In genomic region chrX:49273181-49273727, GRCh38 we compare ENCODE assay signal across 16 cellular contexts. TPM values are rescaled to one million over a fixed set of nuclear protein-coding genes. Genes with fewer than 3 reads are reported as not detected.
A peak's percentile ranks its signal among the peaks of the same experiment; 100 is the strongest.
DNase-seq lines count a peak whose midpoint lies in the region; ATAC-seq and TF ChIP-seq lines count a peak whose summit lies in the region.
"Had no signal": no experiment of that assay in that cellular context is flagged by ENCODE, and none has a peak within 500 bp of the region (broad histone marks: within the 10 kb centered on the region; RNA-seq: fewer than 3 reads in every experiment).

No MANE protein-coding gene starts in this region.

- no peaks in the 10 kb centered on the region for H3K36me3 ChIP-seq in esophagus muscularis mucosa
- H3K36me3 ChIP-seq: colonic mucosa had no signal

- WGBS in esophagus muscularis mucosa: 79% methylated on average over 8 of the region's 8 CpGs

- peaks cover 8 to 51% (median 48%) of the 10 kb centered on the region in 4 donors for H3K4me1 ChIP-seq in esophagus muscularis mucosa

- TF ChIP-seq POLR2A in esophagus muscularis mucosa (IDR thresholded peaks at IDR 0.05; ENCODE audit: low read depth): no peak

- H3K9me3 ChIP-seq in esophagus muscularis mucosa: no peaks in the 10 kb centered on the region
- H3K9me3 ChIP-seq: colonic mucosa had no signal

- H3K27ac Mint-ChIP-seq in activated T-helper 1 cell treated with anti-CD3 and anti-CD28 coated beads, Interleukin-12 subunit alpha, Interleukin-12 subunit beta, Interleukin-2, Interleukin-4 antibody, amounts not matched to agents 30 ng/mL and 10 ng/mL and 1 ng/mL, durations not matched to agents 14 hours and 24 hours and 36 hours: peak overlapping the region; percentile 85
- H3K27ac Mint-ChIP-seq in immature natural killer cell: peak overlapping the region; percentile 61 to 88 (median 76)

- H3K9me3 Mint-ChIP-seq in activated T-helper 1 cell treated with anti-CD3 and anti-CD28 coated beads, Interleukin-12 subunit alpha, Interleukin-12 subunit beta, Interleukin-2, Interleukin-4 antibody, amounts not matched to agents 30 ng/mL and 10 ng/mL and 1 ng/mL, durations not matched to agents 14 hours and 24 hours and 36 hours: no peaks in the 10 kb centered on the region
- peaks cover 0 to 2% (median 0%) of the 10 kb centered on the region in 6 donors for H3K9me3 Mint-ChIP-seq in immature natural killer cell

- H3K36me3 Mint-ChIP-seq in activated T-helper 1 cell treated with anti-CD3 and anti-CD28 coated beads, Interleukin-12 subunit alpha, Interleukin-12 subunit beta, Interleukin-2, Interleukin-4 antibody, amounts not matched to agents 30 ng/mL and 10 ng/mL and 1 ng/mL, durations not matched to agents 14 hours and 24 hours and 36 hours (ENCODE audit: low read depth): peaks cover 27% of the 10 kb centered on the region
- peaks cover 0 to 3% (median 0%) of the 10 kb centered on the region in 3 donors for H3K36me3 Mint-ChIP-seq in immature natural killer cell

- H3K4me3 ChIP-seq in esophagus muscularis mucosa: no peak overlapping the region
- H3K4me3 ChIP-seq: colonic mucosa, GM23248 had no signal

- no peaks in the 10 kb centered on the region for H3K27me3 Mint-ChIP-seq in activated T-helper 1 cell treated with anti-CD3 and anti-CD28 coated beads, Interleukin-12 subunit alpha, Interleukin-12 subunit beta, Interleukin-2, Interleukin-4 antibody, amounts not matched to agents 30 ng/mL and 10 ng/mL and 1 ng/mL, durations not matched to agents 14 hours and 24 hours and 36 hours (ENCODE audit: insufficient read depth)
- peaks cover 11 to 17% (median 13%) of the 10 kb centered on the region in 3 donors for H3K27me3 Mint-ChIP-seq in immature natural killer cell (ENCODE audit: low read depth in 3 of 3)

- no peak for TF ChIP-seq EP300 in esophagus muscularis mucosa (IDR thresholded peaks at IDR 0.05)

- no peaks in the 10 kb centered on the region for H3K27me3 ChIP-seq in esophagus muscularis mucosa
- H3K27me3 ChIP-seq: colonic mucosa had no signal

- H3K4me1 Mint-ChIP-seq in activated T-helper 1 cell treated with anti-CD3 and anti-CD28 coated beads, Interleukin-12 subunit alpha, Interleukin-12 subunit beta, Interleukin-2, Interleukin-4 antibody, amounts not matched to agents 30 ng/mL and 10 ng/mL and 1 ng/mL, durations not matched to agents 14 hours and 24 hours and 36 hours (ENCODE audit: low read depth): peaks cover 71% of the 10 kb centered on the region
- H3K4me1 Mint-ChIP-seq in immature natural killer cell: peaks cover 50 to 72% of the 10 kb centered on the region in 2 donors

- intact Hi-C loops in activated T-helper 1 cell treated with anti-CD3 and anti-CD28 coated beads, Interleukin-12 subunit alpha, Interleukin-12 subunit beta, Interleukin-2, Interleukin-4 antibody, amounts not matched to agents 30 ng/mL and 10 ng/mL and 1 ng/mL, durations not matched to agents 14 hours and 24 hours and 36 hours (cut with micrococcal nuclease): loop anchor here (1.0 to 5.0 kb wide), 4 partner anchors 11 to 471 kb away; partner anchors contain the start of gene HDAC6
- intact Hi-C loops in esophagus muscularis mucosa (cut with DNase I): no loop called here

- peak; percentile 23 for DNase-seq in activated gamma-delta T cell treated with Interleukin-2 at 50 U/mL for 16 hours
- DNase-seq in activated gamma-delta T cell (lab: John Stamatoyannopoulos, UW): no peak
- peak; percentile 23 for DNase-seq in activated T-helper 1 cell treated with anti-CD3 and anti-CD28 coated beads, Interleukin-12 subunit alpha, Interleukin-12 subunit beta, Interleukin-2, Interleukin-4 antibody, amounts not matched to agents 30 ng/mL and 10 ng/mL and 1 ng/mL, durations not matched to agents 14 hours and 24 hours and 36 hours (ENCODE audit: low spot score)
- peak; percentile 13 to 43 (median 38) for DNase-seq in immature natural killer cell
- DNase-seq in stimulated activated naive CD8-positive, alpha-beta T cell treated with anti-CD3 and anti-CD28 coated beads, Interleukin-15, Interleukin-2, amounts not matched to agents 100 U/mL and 50 U/mL, for 24 hours: peak; percentile 37
- no peak for DNase-seq in esophagus muscularis mucosa (ENCODE audit: extremely low spot score)
- no peak for DNase-seq in NCI-H510A treated with DMSO at 0.1 percent for 48 hours (lab: John Stamatoyannopoulos, UW)
- DNase-seq: ACHN, colonic mucosa, DMS79 treated with DMSO at 0.1 percent for 48 hours, GM23248, NCI-H1105 treated with DMSO at 0.1 percent for 48 hours, T1000 had no signal

- peak overlapping the region; percentile 81 for H3K4me3 Mint-ChIP-seq in activated T-helper 1 cell treated with anti-CD3 and anti-CD28 coated beads, Interleukin-12 subunit alpha, Interleukin-12 subunit beta, Interleukin-2, Interleukin-4 antibody, amounts not matched to agents 30 ng/mL and 10 ng/mL and 1 ng/mL, durations not matched to agents 14 hours and 24 hours and 36 hours
- H3K4me3 Mint-ChIP-seq in immature natural killer cell: peak overlapping the region; percentile 16 to 68 (median 51)

- ATAC-seq in stimulated activated naive CD8-positive, alpha-beta T cell treated with anti-CD3 and anti-CD28 coated beads, Interleukin-15, Interleukin-2, amounts not matched to agents 100 U/mL and 50 U/mL, for 24 hours: peak; percentile 4
- ATAC-seq in HG03565 (IDR thresholded peaks at IDR 0.05; ENCODE audit: unreplicated experiment): no peak
- ATAC-seq: Panc1 had no signal

- no peak for TF ChIP-seq CTCF in esophagus muscularis mucosa (IDR thresholded peaks at IDR 0.05)

- no peak overlapping the region for H3K27ac ChIP-seq in esophagus muscularis mucosa (replicated peaks in 1 of 4)
- H3K27ac ChIP-seq: colonic mucosa, GM23248 had no signal

RNA-seq across cellular contexts. Expression of gene PPP1R3F, which starts 3.7 kb away (rescaled TPM):
- 6.5 and 6.9 TPM in 2 replicates for total RNA-seq in activated T-helper 1 cell treated with anti-CD3 and anti-CD28 coated beads, Interleukin-12 subunit alpha, Interleukin-12 subunit beta, Interleukin-2, Interleukin-4 antibody, amounts not matched to agents 30 ng/mL and 10 ng/mL and 1 ng/mL, durations not matched to agents 14 hours and 24 hours and 36 hours
- polyA plus RNA-seq in immature natural killer cell: 1 to 10 TPM; 1.9 to 3.4 (median 2.1) TPM
- 10 to 100 TPM; 13.8 to 27.0 (median 16.4) TPM for total RNA-seq in esophagus muscularis mucosa

RNA-seq across cellular contexts. Expression of gene FOXP3, which starts 8.7 kb away (rescaled TPM):
- 14.3 and 14.4 TPM in 2 replicates for total RNA-seq in activated T-helper 1 cell treated with anti-CD3 and anti-CD28 coated beads, Interleukin-12 subunit alpha, Interleukin-12 subunit beta, Interleukin-2, Interleukin-4 antibody, amounts not matched to agents 30 ng/mL and 10 ng/mL and 1 ng/mL, durations not matched to agents 14 hours and 24 hours and 36 hours
- polyA plus RNA-seq in immature natural killer cell: under 1 TPM in 2 of 3 donors, not detected in 1; 0.08 to 0.13 TPM
- total RNA-seq in esophagus muscularis mucosa: not detected
- total RNA-seq: GM23248 had no signal

RNA-seq across cellular contexts. Expression of gene GAGE10, which starts 30.2 kb away (rescaled TPM):
- total RNA-seq in activated T-helper 1 cell treated with anti-CD3 and anti-CD28 coated beads, Interleukin-12 subunit alpha, Interleukin-12 subunit beta, Interleukin-2, Interleukin-4 antibody, amounts not matched to agents 30 ng/mL and 10 ng/mL and 1 ng/mL, durations not matched to agents 14 hours and 24 hours and 36 hours: not detected in 2 replicates
- polyA plus RNA-seq in immature natural killer cell: not detected
- 1 to 10 TPM in 1 of 4 donors, not detected in 3; 1.2 TPM for total RNA-seq in esophagus muscularis mucosa
- total RNA-seq: colonic mucosa, GM23248, NCI-H460 had no signal
- polyA plus RNA-seq: GM23248 had no signal

RNA-seq across cellular contexts. Expression of gene CCDC22, which starts 38.0 kb away (rescaled TPM):
- 26.0 and 28.5 TPM in 2 replicates for total RNA-seq in activated T-helper 1 cell treated with anti-CD3 and anti-CD28 coated beads, Interleukin-12 subunit alpha, Interleukin-12 subunit beta, Interleukin-2, Interleukin-4 antibody, amounts not matched to agents 30 ng/mL and 10 ng/mL and 1 ng/mL, durations not matched to agents 14 hours and 24 hours and 36 hours
- polyA plus RNA-seq in immature natural killer cell: 10 to 100 TPM; 21.6 to 29.4 (median 27.0) TPM
- 10 to 100 TPM; 12.9 to 18.5 (median 16.2) TPM for total RNA-seq in esophagus muscularis mucosa

RNA-seq across cellular contexts. Expression of gene CACNA1F, which starts 40.1 kb away (rescaled TPM):
- total RNA-seq in activated T-helper 1 cell treated with anti-CD3 and anti-CD28 coated beads, Interleukin-12 subunit alpha, Interleukin-12 subunit beta, Interleukin-2, Interleukin-4 antibody, amounts not matched to agents 30 ng/mL and 10 ng/mL and 1 ng/mL, durations not matched to agents 14 hours and 24 hours and 36 hours: 0.05 and 0.13 TPM in 2 replicates
- polyA plus RNA-seq in immature natural killer cell: under 1 TPM in 1 of 3 donors, not detected in 2; 0.07 TPM
- under 1 TPM; under 0.01 to 0.42 (median 0.06) TPM for total RNA-seq in esophagus muscularis mucosa
- total RNA-seq: GM23248 had no signal
- polyA plus RNA-seq: GM23248 had no signal

Comparison
In these comparisons a context has a peak if more than half of its experiments do, and no peak if none do; other contexts are left out.
1. DNase-seq: peak in activated gamma-delta T cell treated with Interleukin-2 at 50 U/mL for 16 hours (single experiment), activated T-helper 1 cell treated with anti-CD3 and anti-CD28 coated beads, Interleukin-12 subunit alpha, Interleukin-12 subunit beta, Interleukin-2, Interleukin-4 antibody, amounts not matched to agents 30 ng/mL and 10 ng/mL and 1 ng/mL, durations not matched to agents 14 hours and 24 hours and 36 hours (single experiment), immature natural killer cell (3 of 3) and stimulated activated naive CD8-positive, alpha-beta T cell treated with anti-CD3 and anti-CD28 coated beads, Interleukin-15, Interleukin-2, amounts not matched to agents 100 U/mL and 50 U/mL, for 24 hours (single experiment); none in activated gamma-delta T cell (single experiment), esophagus muscularis mucosa (single experiment) and NCI-H510A treated with DMSO at 0.1 percent for 48 hours (single experiment).
2. RNA of gene FOXP3, which starts 8.7 kb away (total RNA-seq): 14.3 to 14.4 TPM in activated T-helper 1 cell treated with anti-CD3 and anti-CD28 coated beads, Interleukin-12 subunit alpha, Interleukin-12 subunit beta, Interleukin-2, Interleukin-4 antibody, amounts not matched to agents 30 ng/mL and 10 ng/mL and 1 ng/mL, durations not matched to agents 14 hours and 24 hours and 36 hours; not detected in esophagus muscularis mucosa; every median in the first group is over 10 times any median in the second.